10 cellular contexts compared by ENCODE assay signal in genomic region chr1:30856260-30856790, GRCh38. TPM values are rescaled to one million over a fixed set of nuclear protein-coding genes. Genes with fewer than 3 reads are reported as not detected.
A peak's percentile ranks its signal among the peaks of the same experiment; 100 is the strongest.
DNase-seq lines count a peak whose midpoint lies in the region; ATAC-seq, FAIRE-seq and TF ChIP-seq lines count a peak whose summit lies in the region.
"Had no signal": no experiment of that assay in that cellular context is flagged by ENCODE, and none has a peak within 500 bp of the region (broad histone marks: within the 10 kb centered on the region; RNA-seq: fewer than 3 reads in every experiment).

No MANE protein-coding gene starts in this region.

- peaks cover 2% of the 10 kb centered on the region for H3K4me1 Mint-ChIP-seq in activated naive CD4-positive, alpha-beta T cell treated with anti-CD3 and anti-CD28 coated beads for 36 hours (ENCODE audit: low read depth)

- H3K27me3 ChIP-seq in PC-9 (ENCODE audit: insufficient read depth, low read depth) (no peaks in the 10 kb centered on the region), HepG2 (ENCODE audit: control insufficient read depth in 1 of 2, insufficient read depth in 2 of 2, low read length in 2 of 2) (peaks cover 2 to 9% of the 10 kb centered on the region in 2 experiments; a peak in 2 of 5 replicates)
- H3K27me3 ChIP-seq: ovary had no signal

- no peaks in the 10 kb centered on the region for H3K9me2 ChIP-seq in PC-9 (ENCODE audit: insufficient read depth)

- no peak overlapping the region for H3K9ac ChIP-seq in HepG2 (ENCODE audit: insufficient read depth, low read depth, low read length)

- no peak for ATAC-seq in HepG2

- TF ChIP-seq RAD21 in HepG2 (CRISPR knock-in tag; IDR thresholded peaks at IDR 0.05), result no peak

- TF ChIP-seq EP300 in HepG2 (IDR thresholded peaks at IDR 0.05; ENCODE audit: low read depth in 2 of 2, low read length in 2 of 2) (no peak), HepG2 (CRISPR knock-in tag; IDR thresholded peaks at IDR 0.05; ENCODE audit: borderline replicate concordance) (no peak)

- H3K36me3 ChIP-seq in PC-9 (ENCODE audit: low read depth), result no peaks in the 10 kb centered on the region
- no peaks in the 10 kb centered on the region for H3K36me3 ChIP-seq in HepG2 (replicated peaks in 1 of 2; ENCODE audit: control insufficient read depth in 1 of 2, insufficient read depth in 2 of 2, low read length in 2 of 2)
- H3K36me3 ChIP-seq: ovary had no signal

- POLR2A ChIA-PET in PC-9 (lab: Charles Lee; ENCODE audit: unreplicated experiment) (no interaction called here), HepG2 (lab: Yijun Ruan, JAX) (no interaction called here)

- peak; percentile 34 for DNase-seq in AG20443 (ENCODE audit: low spot score)
- peak; percentile 93 to 100 (median 97) for DNase-seq in NCI-H1417 (lab: John Stamatoyannopoulos, UW)
- DNase-seq in NCI-H748 treated with DMSO at 0.1 percent for 48 hours (lab: John Stamatoyannopoulos, UW), result peak; percentile 66
- DNase-seq in fibroblast of mammary gland (ENCODE audit: low read depth), result peak; percentile 19
- no peak for DNase-seq in PC-9
- no peak for DNase-seq in HepG2 (ENCODE audit: low spot score)
- no peak for DNase-seq in GM19239 (ENCODE audit: insufficient read length, low spot score)
- no peak for DNase-seq in activated naive CD4-positive, alpha-beta T cell treated with anti-CD3 and anti-CD28 coated beads for 36 hours
- DNase-seq: activated gamma-delta T cell treated with Interleukin-2 at 50 U/mL for 16 hours, ovary had no signal

- H4K20me1 ChIP-seq in PC-9 (ENCODE audit: insufficient read depth), result no peaks in the 10 kb centered on the region
- no peaks in the 10 kb centered on the region for H4K20me1 ChIP-seq in HepG2 (ENCODE audit: insufficient read depth, low read length)

- no TSS peak for BruUV-seq in PC-9 (replicated peaks; lab: Mats Ljungman, UMichigan)
- BruUV-seq in HepG2 (replicated peaks; lab: Mats Ljungman, UMichigan), result no TSS peak

- intact Hi-C loops in PC-9 (cut with micrococcal nuclease; ENCODE audit: unreplicated experiment) (no loop called here), HepG2 (cut with micrococcal nuclease; ENCODE audit: unreplicated experiment) (no loop called here)
- intact Hi-C loops in activated naive CD4-positive, alpha-beta T cell treated with anti-CD3 and anti-CD28 coated beads for 36 hours (cut with micrococcal nuclease), result no loop called here

- H3K36me3 Mint-ChIP-seq in activated naive CD4-positive, alpha-beta T cell treated with anti-CD3 and anti-CD28 coated beads for 36 hours (ENCODE audit: low read depth), result no peaks in the 10 kb centered on the region

- H3F3A ChIP-seq in PC-9 (ENCODE audit: insufficient read depth, low read depth), result no peaks in the 10 kb centered on the region

- H3K4me1 ChIP-seq in PC-9 (replicated peaks; ENCODE audit: insufficient read depth) (no peaks in the 10 kb centered on the region), HepG2 (ENCODE audit: insufficient read depth, low read length) (peaks cover 15% of the 10 kb centered on the region)

- H3K4me3 Mint-ChIP-seq in activated naive CD4-positive, alpha-beta T cell treated with anti-CD3 and anti-CD28 coated beads for 36 hours, result no peak overlapping the region

- H3K9me3 Mint-ChIP-seq in activated naive CD4-positive, alpha-beta T cell treated with anti-CD3 and anti-CD28 coated beads for 36 hours, result no peaks in the 10 kb centered on the region

- FAIRE-seq in HepG2 (lab: Jason Lieb, UNC), result no peak
- FAIRE-seq in GM19239 (lab: Jason Lieb, UNC), result no peak

- no peak for TF ChIP-seq POLR2A in HepG2 (IDR thresholded peaks at IDR 0.05; ENCODE audit: insufficient read depth in 1 of 2, low read depth in 2 of 2, low read length in 2 of 2)

- H3K4me3 ChIP-seq in fibroblast of mammary gland (ENCODE audit: control insufficient read depth, low read depth, low read length) (no peak overlapping the region), PC-9 (no peak overlapping the region), HepG2 (replicated peaks in 1 of 3; ENCODE audit: insufficient read depth in 1 of 3, low read depth in 2 of 3, low read length in 3 of 3) (no peak overlapping the region)
- H3K4me3 ChIP-seq: ovary had no signal

- no peak overlapping the region for H3K27ac Mint-ChIP-seq in activated naive CD4-positive, alpha-beta T cell treated with anti-CD3 and anti-CD28 coated beads for 36 hours

- no peaks in the 10 kb centered on the region for H3K27me3 Mint-ChIP-seq in activated naive CD4-positive, alpha-beta T cell treated with anti-CD3 and anti-CD28 coated beads for 36 hours (ENCODE audit: low read depth)

- H2AFZ ChIP-seq in PC-9, result no peak overlapping the region
- no peak overlapping the region for H2AFZ ChIP-seq in HepG2 (ENCODE audit: low read length)

- CTCF ChIA-PET in PC-9 (lab: Charles Lee) (no interaction called here), HepG2 (lab: Yijun Ruan, JAX; ENCODE audit: low intra/inter-chr PET ratio, low total read pairs) (no interaction called here)
- CTCF ChIA-PET in activated naive CD4-positive, alpha-beta T cell treated with anti-CD3 and anti-CD28 coated beads for 36 hours (lab: Charles Lee), result no interaction called here

- H3K9me3 ChIP-seq in PC-9 (ENCODE audit: insufficient read depth, low read depth), result no peaks in the 10 kb centered on the region
- no peaks in the 10 kb centered on the region for H3K9me3 ChIP-seq in HepG2 (ENCODE audit: low read length)
- H3K9me3 ChIP-seq: ovary had no signal

- in situ Hi-C loops in HepG2 (cut with HindIII; ENCODE audit: extremely low pct_ligation_motif_present, low pct_unique_long_range_greater_than_20kb), result no loop called here

- H3K4me2 ChIP-seq in PC-9, result no peak overlapping the region
- no peak overlapping the region for H3K4me2 ChIP-seq in HepG2 (ENCODE audit: low read depth, low read length)

- H3K27ac ChIP-seq in PC-9, result no peak overlapping the region
- no peak overlapping the region for H3K27ac ChIP-seq in HepG2 (ENCODE audit: extremely low read length, insufficient read depth, low read length)
- H3K27ac ChIP-seq: ovary had no signal

- no peaks in the 10 kb centered on the region for H3K79me2 ChIP-seq in PC-9 (ENCODE audit: low read depth)
- no peaks in the 10 kb centered on the region for H3K79me2 ChIP-seq in HepG2 (ENCODE audit: insufficient read depth, low read length)

- 21% methylated on average over 9 of the region's 14 CpGs for WGBS in HepG2 (ENCODE audit: low lambda C conversion rate)

- TF ChIP-seq CTCF in fibroblast of mammary gland (conservative IDR thresholded peaks at IDR 0.05; ENCODE audit: control insufficient read depth, insufficient read depth, low read depth, low read length) (no peak), PC-9 (conservative IDR thresholded peaks at IDR 0.05) (no peak), HepG2 (CRISPR knock-in tag; IDR thresholded peaks at IDR 0.05) (no peak)

TF ChIP-seq in HepG2, 621 proteins besides CTCF, POLR2A, EP300 and RAD21 (continues in another document):
- TF ChIP-seq IRF9 (CRISPR knock-in tag; IDR thresholded peaks at IDR 0.05; ENCODE audit: borderline replicate concordance) (no peak), HDAC2 (CRISPR knock-in tag; IDR thresholded peaks at IDR 0.05) (no peak), TEF (CRISPR knock-in tag; IDR thresholded peaks at IDR 0.05) (no peak), ZNF558 (CRISPR knock-in tag; IDR thresholded peaks at IDR 0.05; ENCODE audit: borderline replicate concordance) (no peak), MAZ (IDR thresholded peaks at IDR 0.05; ENCODE audit: borderline replicate concordance, low read depth, low read length) (no peak), MAZ (CRISPR knock-in tag; IDR thresholded peaks at IDR 0.05; ENCODE audit: low read depth) (no peak)

RNA-seq across cellular contexts. Expression of gene SDC3, which starts 52.2 kb away (rescaled TPM):
- total RNA-seq in PC-9 (2021) (33.7 and 37.4 TPM in 2 replicates), HepG2 (2016; rRNA removed; fragmentation: Illumina TruSeq; extraction: Trizol) (0.18 and 0.49 TPM in 2 replicates)
- total RNA-seq in HepG2 (2016; cell fraction: cytosol; rRNA removed; fragmentation: Illumina TruSeq; extraction: Trizol; ENCODE audit: low read depth), result 0.10 and 0.26 TPM in 2 replicates
- 0.25 and 0.61 TPM in 2 replicates for total RNA-seq in HepG2 (2016; cell fraction: insoluble cytoplasmic fraction; rRNA removed; fragmentation: Illumina TruSeq; extraction: Trizol)
- total RNA-seq in HepG2 (2016; cell fraction: membrane; rRNA removed; fragmentation: Illumina TruSeq; extraction: Trizol), result 0.24 and 0.40 TPM in 2 replicates
- 0.47 and 0.78 TPM in 2 replicates for total RNA-seq in HepG2 (2016; cell fraction: nucleus; rRNA removed; fragmentation: Illumina TruSeq; extraction: Trizol)
- 0.84 and 0.85 TPM in 2 replicates for polyA plus RNA-seq in HepG2 (2011; rRNA removed)
- polyA plus RNA-seq in HepG2 (2011; cell fraction: cytosol; rRNA removed), result 0.64 and 0.74 TPM in 2 replicates
- 1.3 and 1.4 TPM in 2 replicates for polyA plus RNA-seq in HepG2 (2011; cell fraction: nucleus; rRNA removed)
- 0.98 and 2.3 TPM in 2 replicates for polyA plus RNA-seq in HepG2 (2012)
- polyA plus RNA-seq in HepG2 (2016; cell fraction: cytosol; fragmentation: Illumina TruSeq; extraction: Trizol; ENCODE audit: low read depth), result 0.11 and 0.24 TPM in 2 replicates
- polyA plus RNA-seq in HepG2 (2016; cell fraction: insoluble cytoplasmic fraction; fragmentation: Illumina TruSeq; extraction: Trizol; ENCODE audit: low read depth), result 0.69 and 0.96 TPM in 2 replicates
- 0.35 and 0.79 TPM in 2 replicates for polyA plus RNA-seq in HepG2 (2016; cell fraction: membrane; fragmentation: Illumina TruSeq; extraction: Trizol; ENCODE audit: low read depth)
- polyA plus RNA-seq in HepG2 (2016; cell fraction: nucleus; fragmentation: Illumina TruSeq; extraction: Trizol; ENCODE audit: insufficient read depth, low read depth), result 1.5 and 1.7 TPM in 2 replicates
- polyA minus RNA-seq in HepG2 (2011; rRNA and poly(A)+ RNA removed; ENCODE audit: low replicate concordance), result 1.8 and 6.1 TPM in 2 replicates
- 0.89 and 2.0 TPM in 2 replicates for polyA minus RNA-seq in HepG2 (2011; cell fraction: cytosol; rRNA and poly(A)+ RNA removed)
- polyA minus RNA-seq in HepG2 (2011; cell fraction: nucleus; rRNA and poly(A)+ RNA removed), result 0.37 and 0.77 TPM in 2 replicates
- total RNA-seq in activated naive CD4-positive, alpha-beta T cell treated with anti-CD3 and anti-CD28 coated beads for 36 hours, result under 1 TPM; 0.19 to 0.49 TPM

Comparison
In these comparisons a context has a peak if more than half of its experiments do, and no peak if none do; other contexts are left out.
1. DNase-seq: peak in AG20443 (single experiment), NCI-H1417 (3 of 3), NCI-H748 treated with DMSO at 0.1 percent for 48 hours (single experiment) and fibroblast of mammary gland (single experiment); none in PC-9 (0 of 2), HepG2 (single experiment), GM19239 (single experiment) and activated naive CD4-positive, alpha-beta T cell treated with anti-CD3 and anti-CD28 coated beads for 36 hours (single experiment).
2. RNA of gene SDC3, which starts 52.2 kb away (total RNA-seq): 33.7 to 37.4 TPM in PC-9; 0.19 to 0.49 TPM in activated naive CD4-positive, alpha-beta T cell treated with anti-CD3 and anti-CD28 coated beads for 36 hours and 0.10 to 0.78 TPM in HepG2; every median in the first group is over 10 times any median in the second.